ENCODE assay signal across 9 cellular contexts in genomic region chr3:172098698-172099494, GRCh38. TPM values are rescaled to one million over a fixed set of nuclear protein-coding genes. Genes with fewer than 3 reads are reported as not detected.
DNase-seq lines count a peak whose midpoint lies in the region; ATAC-seq, FAIRE-seq and TF ChIP-seq lines count a peak whose summit lies in the region.
"Had no signal": no experiment of that assay in that cellular context is flagged by ENCODE, and none has a peak within 500 bp of the region (broad histone marks: within the 10 kb centered on the region; RNA-seq: fewer than 3 reads in every experiment).

No MANE protein-coding gene starts in this region.

- peaks cover 5% of the 10 kb centered on the region for H3K79me1 ChIP-seq in mesendoderm (ENCODE audit: low read length)

- H4K8ac ChIP-seq in mesendoderm (ENCODE audit: low read depth, low read length), result no peak overlapping the region

- FAIRE-seq in A549 (lab: Jason Lieb, UNC), result no peak

- CTCF ChIA-PET in A549 (lab: Yijun Ruan, JAX), result no interaction called here
- CTCF ChIA-PET in CD4-positive, alpha-beta memory T cell (lab: Charles Lee; ENCODE audit: partially characterized antibody), result no interaction called here

- H3K4me1 Mint-ChIP-seq in CD4-positive, alpha-beta memory T cell, result peaks cover 44 to 72% (median 63%) of the 10 kb centered on the region in 4 donors

- no peak overlapping the region for H2BK5ac ChIP-seq in mesendoderm (ENCODE audit: low read length)

- TF ChIP-seq POLR2A in A549 (IDR thresholded peaks at IDR 0.05; ENCODE audit: low read length), result no peak

- H3K4me2 ChIP-seq in A549 (peak overlapping the region; percentile 12; the same call in 1 of the 3 replicates), mesendoderm (ENCODE audit: low read length) (no peak overlapping the region)

- H2AK5ac ChIP-seq in mesendoderm (ENCODE audit: low read length), result no peak overlapping the region

- TF ChIP-seq CTCF in A549 (IDR thresholded peaks at IDR 0.05) (no peak), brain microvascular endothelial cell (IDR thresholded peaks at IDR 0.05; ENCODE audit: low read depth, low read length, missing control alignments) (no peak)

- in situ Hi-C loops in brain microvascular endothelial cell (cut with HindIII; ENCODE audit: low pct_ligation_motif_present, low sequenced_read_pairs), result no loop called here

- H3K27ac ChIP-seq in A549 (peak overlapping the region in 1 of 2 experiments; percentile 22; a peak in 2 of 6 replicates), brain microvascular endothelial cell (peak overlapping the region; percentile 31), mesendoderm (ENCODE audit: low read depth, low read length) (no peak overlapping the region)
- no peak overlapping the region for H3K27ac ChIP-seq in CD4-positive, alpha-beta memory T cell (ENCODE audit: low read depth, low read length)

- TF ChIP-seq EP300 in A549 (IDR thresholded peaks at IDR 0.05), result no peak

- no peaks in the 10 kb centered on the region for H3K27me3 Mint-ChIP-seq in CD4-positive, alpha-beta memory T cell

- H3K4me1 ChIP-seq in A549 (peaks cover 97% of the 10 kb centered on the region), mesendoderm (ENCODE audit: control insufficient read depth, low read depth, low read length) (peaks cover 6% of the 10 kb centered on the region)
- H3K4me1 ChIP-seq in CD4-positive, alpha-beta memory T cell (ENCODE audit: insufficient read depth, low read length), result peaks cover 57% of the 10 kb centered on the region

- H3K27ac Mint-ChIP-seq in CD4-positive, alpha-beta memory T cell, result peak overlapping the region in 2 of 7 donors; percentile 18 to 68
- H3K27ac Mint-ChIP-seq: naive B cell had no signal

- H2BK120ac ChIP-seq in mesendoderm (ENCODE audit: low read depth, low read length), result no peak overlapping the region

- no peak overlapping the region for H3K18ac ChIP-seq in mesendoderm (ENCODE audit: low read length)

- WGBS in A549 (ENCODE audit: missing lambda C conversion rate), result 91% methylated on average over 9 of the region's 9 CpGs
- no CpG with 5 or more reads among the region's 9 CpGs for WGBS in mesendoderm (ENCODE audit: extremely low coverage, insufficient coverage, low lambda C conversion rate)

- H3K9me3 Mint-ChIP-seq in CD4-positive, alpha-beta memory T cell, result no peaks in the 10 kb centered on the region
- H3K9me3 Mint-ChIP-seq: naive B cell had no signal

- no peak overlapping the region for H3K4ac ChIP-seq in mesendoderm (ENCODE audit: low read depth, low read length)

- DNase-seq in A549 (ENCODE audit: low read depth in 1 of 2, low spot score in 1 of 2) (no peak), NCI-H2029 (lab: John Stamatoyannopoulos, UW) (peak; percentile 87), brain microvascular endothelial cell (no peak), mesendoderm (peak; percentile 92), inferior parietal cortex (ENCODE audit: extremely low spot score) (no peak)
- no peak for DNase-seq in CD4-positive, alpha-beta memory T cell
- DNase-seq: naive B cell had no signal

- H3K56ac ChIP-seq in mesendoderm (ENCODE audit: low read length), result no peak overlapping the region

- H3K4me3 ChIP-seq in A549 (no peak overlapping the region), brain microvascular endothelial cell (ENCODE audit: low read depth, low read length) (no peak overlapping the region), mesendoderm (ENCODE audit: low read length) (no peak overlapping the region)
- H3K4me3 ChIP-seq in CD4-positive, alpha-beta memory T cell (ENCODE audit: low read length in 2 of 2), result no peak overlapping the region

- H3K36me3 ChIP-seq in brain microvascular endothelial cell (replicated peaks) (peaks cover 6% of the 10 kb centered on the region), mesendoderm (ENCODE audit: control insufficient read depth, insufficient read depth, low read length) (no peaks in the 10 kb centered on the region)
- H3K36me3 ChIP-seq in CD4-positive, alpha-beta memory T cell (ENCODE audit: insufficient read depth, low read length), result no peaks in the 10 kb centered on the region

- no peaks in the 10 kb centered on the region for H3K9me3 ChIP-seq in A549
- no peaks in the 10 kb centered on the region for H3K9me3 ChIP-seq in CD4-positive, alpha-beta memory T cell (ENCODE audit: control insufficient read depth in 1 of 2, low read length in 2 of 2)

- intact Hi-C loops in CD4-positive, alpha-beta memory T cell (cut with micrococcal nuclease), result loop anchor here (1.0 kb wide), 1 partner anchor 7 kb away; no protein-coding TSS in a partner anchor

- no peak overlapping the region for H2BK15ac ChIP-seq in mesendoderm (replicated peaks; ENCODE audit: low read depth)

- no peak overlapping the region for H3K9ac ChIP-seq in mesendoderm (ENCODE audit: low read length)

- H3K27me3 ChIP-seq in brain microvascular endothelial cell (replicated peaks) (no peaks in the 10 kb centered on the region), mesendoderm (ENCODE audit: insufficient read depth, low read length, poor library complexity) (no peaks in the 10 kb centered on the region)
- H3K27me3 ChIP-seq in CD4-positive, alpha-beta memory T cell (ENCODE audit: insufficient read depth, low read length), result no peaks in the 10 kb centered on the region

- H3K79me2 ChIP-seq in mesendoderm (ENCODE audit: control insufficient read depth, insufficient read depth, low read length), result peaks cover 39% of the 10 kb centered on the region

- no peak overlapping the region for H4K5ac ChIP-seq in mesendoderm (ENCODE audit: low read length)

- no peak for TF ChIP-seq RAD21 in A549 (conservative IDR thresholded peaks at IDR 0.05 in 1 of 2, IDR thresholded peaks at IDR 0.05 in 1 of 2)

- no peak overlapping the region for H3K23ac ChIP-seq in mesendoderm (ENCODE audit: low read length)

- ATAC-seq in A549, result no peak
- ATAC-seq in HG02642 (IDR thresholded peaks at IDR 0.05; ENCODE audit: poor library complexity, unreplicated experiment), result no peak
- ATAC-seq in HG03439 (IDR thresholded peaks at IDR 0.05; ENCODE audit: unreplicated experiment), result no peak

- H3K4me3 Mint-ChIP-seq in CD4-positive, alpha-beta memory T cell, result peak overlapping the region in 3 of 8 donors; percentile 1 to 35 (median 29)
- H3K4me3 Mint-ChIP-seq: naive B cell had no signal

- H3K36me3 Mint-ChIP-seq in CD4-positive, alpha-beta memory T cell, result peaks cover 1 to 3% of the 10 kb centered on the region in 2 donors
- H3K36me3 Mint-ChIP-seq: naive B cell had no signal

- POLR2A ChIA-PET in A549 (lab: Yijun Ruan, JAX), result no interaction called here
- POLR2A ChIA-PET in CD4-positive, alpha-beta memory T cell (lab: Charles Lee; ENCODE audit: partially characterized antibody), result no interaction called here

TF ChIP-seq in A549, 52 proteins besides CTCF, POLR2A, EP300 and RAD21:
- TF ChIP-seq SREBF2 (IDR thresholded peaks at IDR 0.05) (no peak), PHF8 (IDR thresholded peaks at IDR 0.05; ENCODE audit: borderline replicate concordance, low read depth) (no peak), REST (IDR thresholded peaks at IDR 0.05) (no peak), HEYL (CRISPR knock-in tag; IDR thresholded peaks at IDR 0.05) (no peak), NR3C1 (IDR thresholded peaks at IDR 0.05) (no peak), ATOH8 (CRISPR knock-in tag; IDR thresholded peaks at IDR 0.05; ENCODE audit: low read depth) (no peak), BHLHE40 (IDR thresholded peaks at IDR 0.05; ENCODE audit: low read depth, low read length) (no peak)

RNA-seq across cellular contexts. Expression of gene FNDC3B, which starts 59.5 kb away (rescaled TPM):
- polyA plus RNA-seq in A549 (2011; rRNA removed), result 29.5 and 56.0 TPM in 2 replicates
- polyA plus RNA-seq in A549 (2012; cell fraction: cytosol; rRNA removed), result 8.4 and 8.6 TPM in 2 replicates
- 7.0 and 15.3 TPM in 2 replicates for polyA plus RNA-seq in A549 (2012; cell fraction: nucleus; rRNA removed)
- 29.9 to 34.5 TPM (median 33.6 TPM) in 3 replicates for polyA plus RNA-seq in A549 (2017; fragmentation: RNase III; extraction: RNeasy Plus Mini Kit Qiagen cat#74134 plus additional on column Dnase treatment)
- 181 TPM in 2 replicates for polyA minus RNA-seq in A549 (2011; rRNA and poly(A)+ RNA removed)
- 38.9 TPM for polyA plus RNA-seq in mesendoderm (2013, experiment 1 of 2)
- 38.3 TPM for polyA plus RNA-seq in mesendoderm (2013, experiment 2 of 2)
- total RNA-seq in CD4-positive, alpha-beta memory T cell, result 10 to 100 TPM; 18.0 to 18.2 TPM
- 10 to 100 TPM; 10.9 to 11.6 TPM for polyA plus RNA-seq in CD4-positive, alpha-beta memory T cell

Comparison
In these comparisons a context has a peak if more than half of its experiments do, and no peak if none do; other contexts are left out.
1. DNase-seq: peak in NCI-H2029 (single experiment) and mesendoderm (single experiment); none in A549 (0 of 2), brain microvascular endothelial cell (single experiment), CD4-positive, alpha-beta memory T cell (0 of 5) and inferior parietal cortex (single experiment).